Comparison of ENCODE assay signal across 8 cellular contexts in genomic region chr14:39176263-39177167, GRCh38. TPM values are rescaled to one million over a fixed set of nuclear protein-coding genes. Genes with fewer than 3 reads are reported as not detected.
DNase-seq lines count a peak whose midpoint lies in the region; ATAC-seq and TF ChIP-seq lines count a peak whose summit lies in the region.

No MANE protein-coding gene starts in this region.

- H3K4me3 Mint-ChIP-seq in activated CD4-positive, alpha-beta T cell treated with anti-CD3 and anti-CD28 coated beads, Interleukin-2, amount 10 ng/mL, durations not matched to agents 24 days and 14 days: peak overlapping the region; percentile 94
- H3K4me3 Mint-ChIP-seq in immature natural killer cell: peak overlapping the region; percentile 97 to 100 (median 99)

- WGBS in stomach, 5 donors: 54 to 62% (median 59%) methylated on average over 5 of the region's 5 CpGs

- no peaks in the 10 kb centered on the region for H3K27me3 Mint-ChIP-seq in activated CD4-positive, alpha-beta T cell treated with anti-CD3 and anti-CD28 coated beads, Interleukin-2, amount 10 ng/mL, durations not matched to agents 24 days and 14 days
- H3K27me3 Mint-ChIP-seq in immature natural killer cell (ENCODE audit: low read depth in 3 of 3): peaks cover 11 to 19% (median 12%) of the 10 kb centered on the region in 3 donors

- no peak for TF ChIP-seq CTCF in stomach (IDR thresholded peaks at IDR 0.05)

- H3K36me3 Mint-ChIP-seq in activated CD4-positive, alpha-beta T cell treated with anti-CD3 and anti-CD28 coated beads, Interleukin-2, amount 10 ng/mL, durations not matched to agents 24 days and 14 days (ENCODE audit: low read depth): peaks cover 43% of the 10 kb centered on the region
- H3K36me3 Mint-ChIP-seq in activated naive CD4-positive, alpha-beta T cell treated with anti-CD3 and anti-CD28 coated beads, Interleukin-2, amount 50 U/mL, for 72 hours: peaks cover 34 to 36% of the 10 kb centered on the region in 2 donors
- peaks cover 15 to 26% (median 17%) of the 10 kb centered on the region in 3 donors for H3K36me3 Mint-ChIP-seq in immature natural killer cell

- TF ChIP-seq EP300 in stomach (IDR thresholded peaks at IDR 0.05): no peak

- no peak for TF ChIP-seq POLR2A in stomach (IDR thresholded peaks at IDR 0.05)

- intact Hi-C loops in activated CD4-positive, alpha-beta T cell treated with anti-CD3 and anti-CD28 coated beads, Interleukin-2, amount 10 ng/mL, durations not matched to agents 24 days and 14 days (cut with micrococcal nuclease): loop anchor here (5.0 kb wide), 1 partner anchor 191 kb away; no protein-coding TSS in a partner anchor
- intact Hi-C loops in stomach (cut with DNase I; ENCODE audit: low total_unique reads): no loop called here

- H3K4me3 ChIP-seq in stomach: peak overlapping the region; percentile 72 to 97 (median 90)

- peaks cover 13 to 60% (median 27%) of the 10 kb centered on the region in 4 donors for H3K4me1 ChIP-seq in stomach

- H3K36me3 ChIP-seq in stomach: peaks cover 48 to 53% (median 51%) of the 10 kb centered on the region in 4 donors

- H3K4me1 Mint-ChIP-seq in activated CD4-positive, alpha-beta T cell treated with anti-CD3 and anti-CD28 coated beads, Interleukin-2, amount 10 ng/mL, durations not matched to agents 24 days and 14 days: peaks cover 29% of the 10 kb centered on the region
- peaks cover 36 to 45% of the 10 kb centered on the region in 2 donors for H3K4me1 Mint-ChIP-seq in immature natural killer cell

- ATAC-seq in activated naive CD4-positive, alpha-beta T cell treated with anti-CD3 and anti-CD28 coated beads, Interleukin-2, amount 50 U/mL, for 72 hours: no peak
- no peak for ATAC-seq in HG02840 (IDR thresholded peaks at IDR 0.05; ENCODE audit: low FRiP score, unreplicated experiment)
- no peak for ATAC-seq in GM18907 (IDR thresholded peaks at IDR 0.05; ENCODE audit: unreplicated experiment)

- H3K9me3 ChIP-seq in stomach: no peaks in the 10 kb centered on the region

- peak overlapping the region in 4 of 5 donors; percentile 89 to 97 (median 94) for H3K27ac ChIP-seq in stomach

- H3K27ac Mint-ChIP-seq in activated CD4-positive, alpha-beta T cell treated with anti-CD3 and anti-CD28 coated beads, Interleukin-2, amount 10 ng/mL, durations not matched to agents 24 days and 14 days: peak overlapping the region; percentile 96
- peak overlapping the region; percentile 98 to 100 for H3K27ac Mint-ChIP-seq in activated naive CD4-positive, alpha-beta T cell treated with anti-CD3 and anti-CD28 coated beads, Interleukin-2, amount 50 U/mL, for 72 hours
- peak overlapping the region; percentile 98 to 100 (median 99) for H3K27ac Mint-ChIP-seq in immature natural killer cell

- no peak for DNase-seq in activated CD4-positive, alpha-beta T cell treated with anti-CD3 and anti-CD28 coated beads, Interleukin-2, amount 10 ng/mL, durations not matched to agents 24 days and 14 days
- no peak for DNase-seq in activated CD4-positive, alpha-beta T cell treated with anti-CD3 and anti-CD28 coated beads for 48 hours
- DNase-seq in activated naive CD4-positive, alpha-beta T cell treated with anti-CD3 and anti-CD28 coated beads, Interleukin-2, amount 50 U/mL, for 72 hours (ENCODE audit: low spot score in 2 of 2): no peak
- DNase-seq in immature natural killer cell: no peak
- DNase-seq in stomach: no peak
- DNase-seq in NCI-H146 (lab: John Stamatoyannopoulos, UW): no peak

- no peaks in the 10 kb centered on the region for H3K9me3 Mint-ChIP-seq in activated CD4-positive, alpha-beta T cell treated with anti-CD3 and anti-CD28 coated beads, Interleukin-2, amount 10 ng/mL, durations not matched to agents 24 days and 14 days
- H3K9me3 Mint-ChIP-seq in activated naive CD4-positive, alpha-beta T cell treated with anti-CD3 and anti-CD28 coated beads, Interleukin-2, amount 50 U/mL, for 72 hours: no peaks in the 10 kb centered on the region
- no peaks in the 10 kb centered on the region for H3K9me3 Mint-ChIP-seq in immature natural killer cell

- no peaks in the 10 kb centered on the region for H3K27me3 ChIP-seq in stomach

RNA-seq across cellular contexts. Expression of gene PNN, which starts 1.5 kb away (rescaled TPM):
- 121 and 128 TPM in 2 replicates for total RNA-seq in activated CD4-positive, alpha-beta T cell treated with anti-CD3 and anti-CD28 coated beads, Interleukin-2, amount 10 ng/mL, durations not matched to agents 24 days and 14 days
- 100 to 1,000 TPM; 114 to 122 TPM for total RNA-seq in activated naive CD4-positive, alpha-beta T cell treated with anti-CD3 and anti-CD28 coated beads, Interleukin-2, amount 50 U/mL, for 72 hours
- 10 to 100 TPM in 2 of 3 donors, 1 to 10 TPM in 1; 9.5 to 34.7 (median 17.1) TPM for polyA plus RNA-seq in immature natural killer cell
- 100 to 1,000 TPM in 1 of 5 donors, 10 to 100 TPM in 4; 36.2 to 122 (median 53.2) TPM for total RNA-seq in stomach
- polyA plus RNA-seq in stomach: 10 to 100 TPM; 21.7 to 36.3 (median 33.5) TPM

RNA-seq across cellular contexts. Expression of gene TRAPPC6B, which starts 6.4 kb away (rescaled TPM):
- 16.9 and 20.8 TPM in 2 replicates for total RNA-seq in activated CD4-positive, alpha-beta T cell treated with anti-CD3 and anti-CD28 coated beads, Interleukin-2, amount 10 ng/mL, durations not matched to agents 24 days and 14 days
- total RNA-seq in activated naive CD4-positive, alpha-beta T cell treated with anti-CD3 and anti-CD28 coated beads, Interleukin-2, amount 50 U/mL, for 72 hours: 10 to 100 TPM; 21.5 to 29.4 TPM
- polyA plus RNA-seq in immature natural killer cell (10 to 100 TPM; 11.2 to 19.0 (median 13.0) TPM), stomach (10 to 100 TPM in 2 of 3 donors, 1 to 10 TPM in 1; 9.7 to 13.9 (median 12.4) TPM)
- total RNA-seq in stomach: 100 to 1,000 TPM in 1 of 5 donors, 10 to 100 TPM in 4; 15.1 to 100 (median 49.6) TPM

RNA-seq across cellular contexts. Expression of gene MIA2, which starts 57.2 kb away (rescaled TPM):
- total RNA-seq in activated CD4-positive, alpha-beta T cell treated with anti-CD3 and anti-CD28 coated beads, Interleukin-2, amount 10 ng/mL, durations not matched to agents 24 days and 14 days: 18.7 and 21.8 TPM in 2 replicates
- 10 to 100 TPM; 17.6 to 19.0 TPM for total RNA-seq in activated naive CD4-positive, alpha-beta T cell treated with anti-CD3 and anti-CD28 coated beads, Interleukin-2, amount 50 U/mL, for 72 hours
- 10 to 100 TPM; 14.1 to 38.6 (median 27.6) TPM for polyA plus RNA-seq in immature natural killer cell
- total RNA-seq in stomach: 10 to 100 TPM; 41.4 to 72.4 (median 58.9) TPM
- polyA plus RNA-seq in stomach: 10 to 100 TPM; 23.6 to 45.6 (median 26.1) TPM
